ENCODE assay signal across 12 cellular contexts in the genomic region with DNA sequence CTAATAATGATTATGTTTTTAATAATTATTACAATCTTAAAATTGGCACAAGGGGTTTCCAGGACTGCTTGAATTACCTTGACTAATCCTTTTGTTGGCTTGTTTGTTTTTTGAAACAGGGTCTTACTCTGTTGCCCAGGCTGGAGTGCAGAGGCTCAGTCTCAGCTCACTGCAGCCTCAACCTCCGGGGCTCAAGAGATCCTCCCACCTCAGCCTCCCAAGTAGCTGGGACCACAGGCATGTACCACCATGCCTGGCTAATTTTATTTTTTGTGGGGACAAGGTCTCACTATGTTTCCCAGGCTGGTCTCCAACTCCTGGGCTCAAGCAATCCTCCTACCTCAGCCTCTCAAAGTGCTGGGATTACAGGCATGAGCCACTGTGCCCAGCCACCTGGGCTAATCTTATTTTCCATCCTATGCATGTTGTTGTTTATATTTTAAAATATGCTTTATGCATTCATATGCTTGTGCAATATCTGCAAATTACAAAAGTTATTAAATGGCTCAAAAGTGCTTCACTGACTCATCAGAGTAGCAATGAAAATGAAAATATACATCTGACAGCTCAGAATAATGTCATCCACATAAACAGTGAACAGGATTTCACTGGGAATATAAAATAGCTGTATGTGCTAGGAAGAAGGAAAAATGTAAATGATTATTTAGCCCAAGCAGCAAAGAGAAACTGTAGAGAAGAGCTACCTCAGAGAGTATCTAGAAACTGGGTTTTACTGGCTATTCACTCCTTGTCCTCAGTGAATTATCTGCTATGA.
DNase-seq lines count a peak whose midpoint lies in the region; ATAC-seq and TF ChIP-seq lines count a peak whose summit lies in the region.
"Had no signal": no experiment of that assay in that cellular context is flagged by ENCODE, and none has a peak within 500 bp of the region (broad histone marks: within the 10 kb centered on the region; RNA-seq: fewer than 3 reads in every experiment).

No MANE protein-coding gene starts in this region.

- H3K9me3 ChIP-seq in mucosa of stomach (ENCODE audit: control insufficient read depth, low read length), result no peaks in the 10 kb centered on the region
- H3K9me3 ChIP-seq in WERI-Rb-1 (ENCODE audit: severe bottlenecking), result no peaks in the 10 kb centered on the region
- H3K9me3 ChIP-seq: HAP-1 had no signal

- no peak overlapping the region for H3K4me3 ChIP-seq in mucosa of stomach (ENCODE audit: low read length)
- H3K4me3 ChIP-seq in WERI-Rb-1 (ENCODE audit: low read depth, low read length), result no peak overlapping the region
- H3K4me3 ChIP-seq: coronary artery, HAP-1 had no signal

- no peak for TF ChIP-seq CTCF in WERI-Rb-1 (IDR thresholded peaks at IDR 0.05; ENCODE audit: low read depth, low read length)

- H3K27ac ChIP-seq in epithelial cell of prostate (peak overlapping the region; percentile 74), WERI-Rb-1 (no peak overlapping the region)
- H3K27ac ChIP-seq: coronary artery had no signal

- ATAC-seq in HG02973 (IDR thresholded peaks at IDR 0.05; ENCODE audit: unreplicated experiment), result no peak
- no peak for ATAC-seq in effector memory CD8-positive, alpha-beta T cell (replicated peaks)

- no peaks in the 10 kb centered on the region for H3K36me3 ChIP-seq in mucosa of stomach (ENCODE audit: control insufficient read depth, insufficient read depth, low read length)
- no peaks in the 10 kb centered on the region for H3K36me3 ChIP-seq in WERI-Rb-1
- H3K36me3 ChIP-seq: HAP-1 had no signal

- no peak overlapping the region for H3K27ac Mint-ChIP-seq in effector memory CD8-positive, alpha-beta T cell
- H3K27ac Mint-ChIP-seq: CD4-positive, alpha-beta T cell had no signal

- peaks cover 11% of the 10 kb centered on the region for H3K4me1 ChIP-seq in mucosa of stomach (ENCODE audit: control insufficient read depth, insufficient read depth, low read length)
- H3K4me1 ChIP-seq: HAP-1 had no signal

- peak overlapping the region; percentile 45 for H3K9ac ChIP-seq in mucosa of stomach (ENCODE audit: low read length)

- H3K4me3 Mint-ChIP-seq in effector memory CD8-positive, alpha-beta T cell, result no peak overlapping the region
- H3K4me3 Mint-ChIP-seq: CD4-positive, alpha-beta T cell had no signal

- H3K4me1 Mint-ChIP-seq in effector memory CD8-positive, alpha-beta T cell (ENCODE audit: low read depth in 2 of 2), result peaks cover 4 to 6% of the 10 kb centered on the region in 2 donors

- peak; percentile 60 for DNase-seq in EH (ENCODE audit: low read depth)
- DNase-seq in RKO (ENCODE audit: low spot score), result peak; percentile 43
- no peak for DNase-seq in epithelial cell of prostate (ENCODE audit: low read depth, low spot score)
- DNase-seq in effector memory CD8-positive, alpha-beta T cell, result no peak
- DNase-seq in WERI-Rb-1, result no peak
- DNase-seq in NCI-H1092 treated with DMSO at 0.1 percent for 48 hours (lab: John Stamatoyannopoulos, UW), result no peak
- DNase-seq: kidney had no signal

- H3K36me3 Mint-ChIP-seq in effector memory CD8-positive, alpha-beta T cell (ENCODE audit: insufficient read depth), result peaks cover 4% of the 10 kb centered on the region

- H3K9me3 Mint-ChIP-seq in effector memory CD8-positive, alpha-beta T cell, result no peaks in the 10 kb centered on the region
- H3K9me3 Mint-ChIP-seq: CD4-positive, alpha-beta T cell had no signal

- H3K27me3 ChIP-seq in mucosa of stomach (ENCODE audit: control insufficient read depth, insufficient read depth, low read length), result no peaks in the 10 kb centered on the region
- no peaks in the 10 kb centered on the region for H3K27me3 ChIP-seq in WERI-Rb-1 (ENCODE audit: insufficient read depth, low read depth, severe bottlenecking)

- H3K27me3 Mint-ChIP-seq in effector memory CD8-positive, alpha-beta T cell, result peaks cover 22 to 37% of the 10 kb centered on the region in 2 donors

Comparison
In these comparisons a context has a peak if more than half of its experiments do, and no peak if none do; other contexts are left out.
1. DNase-seq: peak in EH (single experiment) and RKO (single experiment); none in epithelial cell of prostate (single experiment), effector memory CD8-positive, alpha-beta T cell (0 of 3), WERI-Rb-1 (single experiment) and NCI-H1092 treated with DMSO at 0.1 percent for 48 hours (single experiment).